31 cellular contexts compared by ENCODE assay signal in the genomic region with DNA sequence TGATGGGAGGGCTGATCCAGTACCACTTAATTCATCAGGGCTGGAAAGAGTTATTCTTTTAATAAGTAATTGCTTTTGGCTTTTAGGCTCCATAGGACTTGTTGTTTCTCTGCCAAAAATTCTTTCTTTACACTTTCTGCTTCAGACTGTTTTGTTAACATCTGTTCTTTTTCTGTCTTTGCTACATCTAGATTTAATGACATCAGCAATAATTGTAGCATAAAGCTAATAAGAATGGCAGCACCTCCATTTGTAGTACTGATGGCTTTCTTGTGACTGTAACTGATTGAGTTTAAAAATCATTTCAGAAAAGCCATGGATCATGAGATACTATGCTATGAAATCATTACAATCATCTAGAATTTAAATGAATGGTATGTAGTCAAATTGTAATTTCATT.
"Had no signal": no experiment of that assay in that cellular context is flagged by ENCODE, and none has a peak within 500 bp of the region (broad histone marks: within the 10 kb centered on the region; RNA-seq: fewer than 3 reads in every experiment).

No MANE protein-coding gene starts in this region.

- DNase-seq: naive thymus-derived CD4-positive, alpha-beta T cell; natural killer cell; nephron progenitor cell; nucleus accumbens; pancreas; psoas muscle; right cardiac atrium; spleen; stimulated activated CD4-positive, alpha-beta T cell treated with anti-CD3 and anti-CD28 coated beads, Interleukin-12 subunit alpha, Interleukin-12 subunit beta, amount 100 ng/mL, for 4 hours; stimulated activated CD4-positive, alpha-beta T cell treated with anti-CD3 and anti-CD28 coated beads, Interleukin-1b, Interleukin-23, amount 100 ng/mL, for 48 hours; stimulated activated CD4-positive, alpha-beta T cell treated with anti-CD3 and anti-CD28 coated beads, Interleukin-4, amount 100 ng/mL, for 1 hour; stimulated activated CD4-positive, alpha-beta T cell treated with anti-CD3 and anti-CD28 coated beads, Interleukin-4, amount 100 ng/mL, for 4 hours; stimulated activated CD8-positive, alpha-beta memory T cell treated with anti-CD3 and anti-CD28 coated beads, Interleukin-4, amount 100 ng/mL, for 48 hours; stimulated activated naive CD4-positive, alpha-beta T cell; stimulated activated naive CD8-positive, alpha-beta T cell treated with anti-CD3 and anti-CD28 coated beads, Interleukin-15, amount 100 ng/mL, for 72 hours; stimulated activated naive CD8-positive, alpha-beta T cell treated with anti-CD3 and anti-CD28 coated beads, Interleukin-15, Interleukin-2, amounts not matched to agents 100 U/mL and 50 U/mL, for 24 hours; substantia nigra; testis; tibial artery; transverse colon; upper lobe of right lung; uterus had no signal

- H3K36me3 ChIP-seq: neutrophil, pancreas, spleen, suprapubic skin, tibial artery, transverse colon, upper lobe of right lung, uterus had no signal

- H3K4me2 ChIP-seq: smooth muscle cell had no signal

- H3K27me3 Mint-ChIP-seq: stimulated activated memory B cell treated with anti-CD40 and anti-IgM and Interleukin-4, amounts not matched to agents 10 μg/mL and 1 μg/mL and 100 μg/mL, for 72 hours; stimulated activated naive CD8-positive, alpha-beta T cell treated with anti-CD3 and anti-CD28 coated beads, Interleukin-15, amount 100 ng/mL, for 72 hours had no signal

- H3K4me3 ChIP-seq: pancreas, psoas muscle, skin epidermis, smooth muscle cell, spleen, suprapubic skin, testis, tibial artery, transverse colon, upper lobe of right lung, uterus had no signal

- FAIRE-seq: pancreas had no signal

- H3K27ac Mint-ChIP-seq: naive thymus-derived CD4-positive, alpha-beta T cell; natural killer cell; nephron progenitor cell; progenitor cell of endocrine pancreas; stimulated activated memory B cell treated with anti-CD40 and anti-IgM and Interleukin-4, amounts not matched to agents 10 μg/mL and 1 μg/mL and 100 μg/mL, for 72 hours; stimulated activated naive CD8-positive, alpha-beta T cell treated with anti-CD3 and anti-CD28 coated beads, Interleukin-15, amount 100 ng/mL, for 72 hours; type B pancreatic cell had no signal

- H3K36me3 Mint-ChIP-seq: naive thymus-derived CD4-positive, alpha-beta T cell; natural killer cell; stimulated activated memory B cell treated with anti-CD40 and anti-IgM and Interleukin-4, amounts not matched to agents 10 μg/mL and 1 μg/mL and 100 μg/mL, for 72 hours; type B pancreatic cell had no signal

- H3K27ac ChIP-seq: neutrophil, pancreas, psoas muscle, skin epidermis, suprapubic skin, testis, tibial artery, transverse colon, upper lobe of right lung, uterus had no signal

- H3K4me3 Mint-ChIP-seq: naive thymus-derived CD4-positive, alpha-beta T cell; natural killer cell; nephron progenitor cell; neural crest cell; stimulated activated memory B cell treated with anti-CD40 and anti-IgM and Interleukin-4, amounts not matched to agents 10 μg/mL and 1 μg/mL and 100 μg/mL, for 72 hours; stimulated activated naive CD8-positive, alpha-beta T cell treated with anti-CD3 and anti-CD28 coated beads, Interleukin-15, amount 100 ng/mL, for 72 hours; type B pancreatic cell had no signal

- H3K9me3 ChIP-seq: neutrophil, pancreas, psoas muscle, spleen, suprapubic skin, testis, tibial artery, transverse colon, upper lobe of right lung, uterus had no signal

- H3K27me3 ChIP-seq: neutrophil, pancreas, spleen, testis, tibial artery, transverse colon, upper lobe of right lung, uterus had no signal

- H3K9me3 Mint-ChIP-seq: naive thymus-derived CD4-positive, alpha-beta T cell; natural killer cell; neural crest cell; stimulated activated memory B cell treated with anti-CD40 and anti-IgM and Interleukin-4, amounts not matched to agents 10 μg/mL and 1 μg/mL and 100 μg/mL, for 72 hours; stimulated activated naive CD8-positive, alpha-beta T cell treated with anti-CD3 and anti-CD28 coated beads, Interleukin-15, amount 100 ng/mL, for 72 hours; type B pancreatic cell had no signal

- ATAC-seq: naive thymus-derived CD4-positive, alpha-beta T cell; natural killer cell; pancreas; psoas muscle; right cardiac atrium; sciatic nerve; stimulated activated memory B cell treated with anti-CD40 and anti-IgM and Interleukin-4, amounts not matched to agents 10 μg/mL and 1 μg/mL and 100 μg/mL, for 72 hours; stimulated activated naive CD8-positive, alpha-beta T cell treated with anti-CD3 and anti-CD28 coated beads, Interleukin-15, amount 100 ng/mL, for 72 hours; stimulated activated naive CD8-positive, alpha-beta T cell treated with anti-CD3 and anti-CD28 coated beads, Interleukin-15, Interleukin-2, amounts not matched to agents 100 U/mL and 50 U/mL, for 24 hours; upper lobe of right lung had no signal

- H3K4me1 Mint-ChIP-seq: natural killer cell; neural crest cell; stimulated activated naive CD8-positive, alpha-beta T cell treated with anti-CD3 and anti-CD28 coated beads, Interleukin-15, amount 100 ng/mL, for 72 hours had no signal

- H3K4me1 ChIP-seq: psoas muscle, suprapubic skin, testis, tibial artery, transverse colon, upper lobe of right lung, uterus had no signal
